In genomic region chr17:48505788-48506187, GRCh38 we compare ENCODE assay signal across 8 cellular contexts. TPM values are rescaled to one million over a fixed set of nuclear protein-coding genes. Genes with fewer than 3 reads are reported as not detected.
A peak's percentile ranks its signal among the peaks of the same experiment; 100 is the strongest.
DNase-seq lines count a peak whose midpoint lies in the region; ATAC-seq, FAIRE-seq and TF ChIP-seq lines count a peak whose summit lies in the region.

No MANE protein-coding gene starts in this region.

- H2AFZ ChIP-seq in keratinocyte (ENCODE audit: control insufficient read depth, low read length) = no peak overlapping the region

- FAIRE-seq in keratinocyte (lab: Jason Lieb, UNC) = peak; percentile 23

- H3K36me3 ChIP-seq in keratinocyte (ENCODE audit: control insufficient read depth in 2 of 2, extremely low read depth in 1 of 2, insufficient read depth in 2 of 2, low read length in 2 of 2) = no peaks in the 10 kb centered on the region

- DNase-seq in AG08395 (ENCODE audit: low spot score) (peak; percentile 88), NCI-H2107 (lab: John Stamatoyannopoulos, UW) (peak; percentile 72), keratinocyte (ENCODE audit: low read depth, low spot score) (peak; percentile 30), NCI-H187 treated with DMSO at 0.1 percent for 48 hours (lab: John Stamatoyannopoulos, UW) (no peak), NCI-H1048 (lab: John Stamatoyannopoulos, UW) (no peak)
- peak; percentile 19 to 40 for DNase-seq in activated CD4-positive, alpha-beta T cell treated with anti-CD3 and anti-CD28 coated beads, Interleukin-2, amount 50 U/mL, for 48 hours

- dilution Hi-C loops in keratinocyte (cut with MboI; ENCODE audit: extremely low pct_ligation_motif_present, low sequenced_read_pairs) = no loop called here

- H3K9ac ChIP-seq in keratinocyte (ENCODE audit: control insufficient read depth, extremely low read depth, insufficient read depth, low read length) = no peak overlapping the region

- H3K9me3 ChIP-seq in keratinocyte (ENCODE audit: control insufficient read depth, low read depth, low read length) = no peaks in the 10 kb centered on the region

- ATAC-seq in GM18508 (IDR thresholded peaks at IDR 0.05; ENCODE audit: insufficient read depth, unreplicated experiment) (peak; percentile 56), HG02981 (IDR thresholded peaks at IDR 0.05; ENCODE audit: unreplicated experiment) (peak; percentile 87)

- no peak overlapping the region for H3K4me2 ChIP-seq in keratinocyte (ENCODE audit: control insufficient read depth, extremely low read depth, insufficient read depth, low read depth, low read length)

- H3K27me3 ChIP-seq in keratinocyte (ENCODE audit: control insufficient read depth, extremely low read depth, insufficient read depth, low read length) = no peaks in the 10 kb centered on the region

- no peak for TF ChIP-seq CTCF in keratinocyte (optimal IDR thresholded peaks at IDR 0.05 in 1 of 3, IDR thresholded peaks at IDR 0.05 in 1 of 3, conservative IDR thresholded peaks at IDR 0.05 in 1 of 3; ENCODE audit: extremely low read depth in 1 of 3, insufficient read depth in 2 of 3, low read length in 3 of 3)

- H3K4me1 ChIP-seq in keratinocyte (ENCODE audit: control insufficient read depth, extremely low read depth, insufficient read depth, low read length) = peaks cover 7% of the 10 kb centered on the region

- no peaks in the 10 kb centered on the region for H4K20me1 ChIP-seq in keratinocyte (ENCODE audit: control insufficient read depth, extremely low read depth, insufficient read depth, low read length)

- no peaks in the 10 kb centered on the region for H3K79me2 ChIP-seq in keratinocyte (ENCODE audit: control insufficient read depth, insufficient read depth, low read length)

- H3K9me1 ChIP-seq in keratinocyte (ENCODE audit: control insufficient read depth, extremely low read depth, insufficient read depth, low read length) = no peaks in the 10 kb centered on the region

- H3K4me3 ChIP-seq in keratinocyte (ENCODE audit: control insufficient read depth in 2 of 3, extremely low read depth in 1 of 3, insufficient read depth in 2 of 3, low read depth in 1 of 3, low read length in 3 of 3) = no peak overlapping the region

- H3K27ac ChIP-seq in keratinocyte (ENCODE audit: control insufficient read depth, insufficient read depth, low read length) = no peak overlapping the region

RNA-seq across cellular contexts. Expression of gene HOXB1, which starts 25.0 kb away (rescaled TPM):
- polyA plus RNA-seq in keratinocyte = not detected in 3 replicates
- not detected for polyA plus RNA-seq in keratinocyte (2011; ENCODE audit: low read depth)
- polyA plus RNA-seq in keratinocyte (2011; cell fraction: cytosol; rRNA removed) = not detected in 2 replicates
- polyA plus RNA-seq in keratinocyte (2011; cell fraction: nucleus; rRNA removed) = not detected in 2 replicates
- polyA plus RNA-seq in keratinocyte (2012; ENCODE audit: low replicate concordance) = not detected in 2 replicates
- not detected in 3 replicates for polyA minus RNA-seq in keratinocyte
- polyA minus RNA-seq in keratinocyte (2011; cell fraction: cytosol; rRNA and poly(A)+ RNA removed) = not detected
- not detected in 2 replicates for polyA minus RNA-seq in keratinocyte (2011; cell fraction: nucleus; rRNA and poly(A)+ RNA removed)

RNA-seq across cellular contexts. Expression of gene HOXB2, which starts 39.1 kb away (rescaled TPM):
- 3.0 to 5.7 TPM (median 3.8 TPM) in 3 replicates for polyA plus RNA-seq in keratinocyte
- not detected for polyA plus RNA-seq in keratinocyte (2011; ENCODE audit: low read depth)
- 4.2 and 4.6 TPM in 2 replicates for polyA plus RNA-seq in keratinocyte (2011; cell fraction: cytosol; rRNA removed)
- 7.0 and 9.2 TPM in 2 replicates for polyA plus RNA-seq in keratinocyte (2011; cell fraction: nucleus; rRNA removed)
- polyA plus RNA-seq in keratinocyte (2012; ENCODE audit: low replicate concordance) = 1.9 and 7.8 TPM in 2 replicates
- polyA minus RNA-seq in keratinocyte = 0.33 to 1.6 TPM (median 0.58 TPM) in 3 replicates
- polyA minus RNA-seq in keratinocyte (2011; cell fraction: cytosol; rRNA and poly(A)+ RNA removed) = 3.3 TPM
- polyA minus RNA-seq in keratinocyte (2011; cell fraction: nucleus; rRNA and poly(A)+ RNA removed) = 0.53 and 0.85 TPM in 2 replicates

Comparison
In these comparisons a context has a peak if more than half of its experiments do, and no peak if none do; other contexts are left out.
1. DNase-seq: peak in AG08395 (single experiment), NCI-H2107 (single experiment), activated CD4-positive, alpha-beta T cell treated with anti-CD3 and anti-CD28 coated beads, Interleukin-2, amount 50 U/mL, for 48 hours (2 of 2) and keratinocyte (single experiment); none in NCI-H187 treated with DMSO at 0.1 percent for 48 hours (single experiment) and NCI-H1048 (single experiment).